ENCODE assay signal across 1 cellular context in the genomic region with DNA sequence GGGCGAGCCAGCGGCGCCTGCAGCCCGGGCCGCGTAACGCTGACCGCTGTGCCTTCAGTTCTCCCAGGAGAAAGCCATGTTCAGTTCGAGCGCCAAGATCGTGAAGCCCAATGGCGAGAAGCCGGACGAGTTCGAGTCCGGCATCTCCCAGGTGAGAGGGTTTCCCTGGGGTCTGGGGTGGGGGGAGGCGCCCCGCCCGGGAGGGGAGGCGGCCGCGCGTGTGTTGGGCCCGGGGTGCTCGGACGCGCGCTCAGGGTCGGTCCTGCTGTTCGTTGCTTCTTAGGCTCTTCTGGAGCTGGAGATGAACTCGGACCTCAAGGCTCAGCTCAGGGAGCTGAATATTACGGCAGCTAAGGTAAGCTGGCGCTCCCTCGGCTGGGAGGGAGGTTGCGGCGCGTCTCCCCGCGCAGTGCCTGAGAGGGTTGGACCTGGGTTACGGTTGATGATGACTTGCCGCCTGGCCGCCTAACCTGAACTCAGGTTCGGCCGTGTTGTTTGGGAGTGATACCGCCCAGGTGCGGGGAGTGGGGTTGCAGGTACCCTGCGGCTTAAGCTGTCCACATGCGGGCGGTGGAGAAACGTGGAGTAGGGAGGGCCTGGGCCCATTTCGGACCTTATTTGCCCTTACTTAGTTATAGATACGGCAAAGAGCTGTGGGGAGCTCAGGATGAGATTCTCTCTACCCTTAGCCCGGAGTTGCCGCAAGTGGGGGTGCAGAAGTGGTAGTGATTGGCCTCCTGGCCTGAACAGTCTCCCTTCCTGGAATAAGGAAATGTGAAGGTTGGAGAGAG.
A peak's percentile ranks its signal among the peaks of the same experiment; 100 is the strongest.
TF ChIP-seq lines count a peak whose summit lies in the region.

No MANE protein-coding gene starts in this region.

TF ChIP-seq in HepG2, 621 proteins besides CTCF, POLR2A, EP300 and RAD21 (continued from another document and continues in another):
- TF ChIP-seq, protein P1, sequence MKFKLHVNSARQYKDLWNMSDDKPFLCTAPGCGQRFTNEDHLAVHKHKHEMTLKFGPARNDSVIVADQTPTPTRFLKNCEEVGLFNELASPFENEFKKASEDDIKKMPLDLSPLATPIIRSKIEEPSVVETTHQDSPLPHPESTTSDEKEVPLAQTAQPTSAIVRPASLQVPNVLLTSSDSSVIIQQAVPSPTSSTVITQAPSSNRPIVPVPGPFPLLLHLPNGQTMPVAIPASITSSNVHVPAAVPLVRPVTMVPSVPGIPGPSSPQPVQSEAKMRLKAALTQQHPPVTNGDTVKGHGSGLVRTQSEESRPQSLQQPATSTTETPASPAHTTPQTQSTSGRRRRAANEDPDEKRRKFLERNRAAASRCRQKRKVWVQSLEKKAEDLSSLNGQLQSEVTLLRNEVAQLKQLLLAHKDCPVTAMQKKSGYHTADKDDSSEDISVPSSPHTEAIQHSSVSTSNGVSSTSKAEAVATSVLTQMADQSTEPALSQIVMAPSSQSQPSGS (CRISPR knock-in tag; IDR thresholded peaks at IDR 0.05): no peak; the same call in 1 of the 2 replicates
- TF ChIP-seq ZNF768 (CRISPR knock-in tag; IDR thresholded peaks at IDR 0.05): no peak; the same call in 1 of the 2 replicates
- no peak for TF ChIP-seq DNMT3B (CRISPR knock-in tag; conservative IDR thresholded peaks at IDR 0.05)
- TF ChIP-seq ZNF33A (CRISPR knock-in tag; IDR thresholded peaks at IDR 0.05; ENCODE audit: borderline replicate concordance): no peak
- no peak for TF ChIP-seq ZNF12 (CRISPR knock-in tag; IDR thresholded peaks at IDR 0.05)
- TF ChIP-seq ZBTB21 (CRISPR knock-in tag; IDR thresholded peaks at IDR 0.05): no peak
- no peak for TF ChIP-seq NRL (CRISPR knock-in tag; IDR thresholded peaks at IDR 0.05; ENCODE audit: borderline replicate concordance)
- TF ChIP-seq, protein P2, sequence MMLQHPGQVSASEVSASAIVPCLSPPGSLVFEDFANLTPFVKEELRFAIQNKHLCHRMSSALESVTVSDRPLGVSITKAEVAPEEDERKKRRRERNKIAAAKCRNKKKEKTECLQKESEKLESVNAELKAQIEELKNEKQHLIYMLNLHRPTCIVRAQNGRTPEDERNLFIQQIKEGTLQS (CRISPR knock-in tag; IDR thresholded peaks at IDR 0.05): 0 out of 2 replicates have a peak, but pooled peaks have one; percentile 13
- no peak for TF ChIP-seq ZNF33B (CRISPR knock-in tag; IDR thresholded peaks at IDR 0.05)
- peak; percentile 77 for TF ChIP-seq RBFOX2 (IDR thresholded peaks at IDR 0.05; ENCODE audit: low read depth, low read length)
- no peak for TF ChIP-seq PHF5A (CRISPR knock-in tag; IDR thresholded peaks at IDR 0.05; ENCODE audit: low read depth, unreplicated experiment)
- TF ChIP-seq, protein P3, sequence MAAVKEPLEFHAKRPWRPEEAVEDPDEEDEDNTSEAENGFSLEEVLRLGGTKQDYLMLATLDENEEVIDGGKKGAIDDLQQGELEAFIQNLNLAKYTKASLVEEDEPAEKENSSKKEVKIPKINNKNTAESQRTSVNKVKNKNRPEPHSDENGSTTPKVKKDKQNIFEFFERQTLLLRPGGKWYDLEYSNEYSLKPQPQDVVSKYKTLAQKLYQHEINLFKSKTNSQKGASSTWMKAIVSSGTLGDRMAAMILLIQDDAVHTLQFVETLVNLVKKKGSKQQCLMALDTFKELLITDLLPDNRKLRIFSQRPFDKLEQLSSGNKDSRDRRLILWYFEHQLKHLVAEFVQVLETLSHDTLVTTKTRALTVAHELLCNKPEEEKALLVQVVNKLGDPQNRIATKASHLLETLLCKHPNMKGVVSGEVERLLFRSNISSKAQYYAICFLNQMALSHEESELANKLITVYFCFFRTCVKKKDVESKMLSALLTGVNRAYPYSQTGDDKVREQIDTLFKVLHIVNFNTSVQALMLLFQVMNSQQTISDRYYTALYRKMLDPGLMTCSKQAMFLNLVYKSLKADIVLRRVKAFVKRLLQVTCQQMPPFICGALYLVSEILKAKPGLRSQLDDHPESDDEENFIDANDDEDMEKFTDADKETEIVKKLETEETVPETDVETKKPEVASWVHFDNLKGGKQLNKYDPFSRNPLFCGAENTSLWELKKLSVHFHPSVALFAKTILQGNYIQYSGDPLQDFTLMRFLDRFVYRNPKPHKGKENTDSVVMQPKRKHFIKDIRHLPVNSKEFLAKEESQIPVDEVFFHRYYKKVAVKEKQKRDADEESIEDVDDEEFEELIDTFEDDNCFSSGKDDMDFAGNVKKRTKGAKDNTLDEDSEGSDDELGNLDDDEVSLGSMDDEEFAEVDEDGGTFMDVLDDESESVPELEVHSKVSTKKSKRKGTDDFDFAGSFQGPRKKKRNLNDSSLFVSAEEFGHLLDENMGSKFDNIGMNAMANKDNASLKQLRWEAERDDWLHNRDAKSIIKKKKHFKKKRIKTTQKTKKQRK (IDR thresholded peaks at IDR 0.05; ENCODE audit: low read length): no peak
- no peak for TF ChIP-seq TOE1 (CRISPR knock-in tag; IDR thresholded peaks at IDR 0.05)
- TF ChIP-seq TARDBP (CRISPR knock-in tag; IDR thresholded peaks at IDR 0.05): no peak
- TF ChIP-seq TAF1 (CRISPR knock-in tag; IDR thresholded peaks at IDR 0.05): no peak
- no peak for TF ChIP-seq ZSCAN20 (CRISPR knock-in tag; IDR thresholded peaks at IDR 0.05; ENCODE audit: borderline replicate concordance)
- peak; percentile 17; the same call in 1 of the 2 replicates for TF ChIP-seq KDM5A (IDR thresholded peaks at IDR 0.05; ENCODE audit: borderline replicate concordance, low read length)
- TF ChIP-seq, protein P4, sequence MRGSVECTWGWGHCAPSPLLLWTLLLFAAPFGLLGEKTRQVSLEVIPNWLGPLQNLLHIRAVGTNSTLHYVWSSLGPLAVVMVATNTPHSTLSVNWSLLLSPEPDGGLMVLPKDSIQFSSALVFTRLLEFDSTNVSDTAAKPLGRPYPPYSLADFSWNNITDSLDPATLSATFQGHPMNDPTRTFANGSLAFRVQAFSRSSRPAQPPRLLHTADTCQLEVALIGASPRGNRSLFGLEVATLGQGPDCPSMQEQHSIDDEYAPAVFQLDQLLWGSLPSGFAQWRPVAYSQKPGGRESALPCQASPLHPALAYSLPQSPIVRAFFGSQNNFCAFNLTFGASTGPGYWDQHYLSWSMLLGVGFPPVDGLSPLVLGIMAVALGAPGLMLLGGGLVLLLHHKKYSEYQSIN (CRISPR knock-in tag; IDR thresholded peaks at IDR 0.05; ENCODE audit: borderline replicate concordance): no peak; the same call in 1 of the 2 replicates
- TF ChIP-seq HDAC2 (CRISPR knock-in tag; IDR thresholded peaks at IDR 0.05): no peak
- TF ChIP-seq SETDB1 (CRISPR knock-in tag; IDR thresholded peaks at IDR 0.05; ENCODE audit: borderline replicate concordance): no peak
- TF ChIP-seq, protein P5, sequence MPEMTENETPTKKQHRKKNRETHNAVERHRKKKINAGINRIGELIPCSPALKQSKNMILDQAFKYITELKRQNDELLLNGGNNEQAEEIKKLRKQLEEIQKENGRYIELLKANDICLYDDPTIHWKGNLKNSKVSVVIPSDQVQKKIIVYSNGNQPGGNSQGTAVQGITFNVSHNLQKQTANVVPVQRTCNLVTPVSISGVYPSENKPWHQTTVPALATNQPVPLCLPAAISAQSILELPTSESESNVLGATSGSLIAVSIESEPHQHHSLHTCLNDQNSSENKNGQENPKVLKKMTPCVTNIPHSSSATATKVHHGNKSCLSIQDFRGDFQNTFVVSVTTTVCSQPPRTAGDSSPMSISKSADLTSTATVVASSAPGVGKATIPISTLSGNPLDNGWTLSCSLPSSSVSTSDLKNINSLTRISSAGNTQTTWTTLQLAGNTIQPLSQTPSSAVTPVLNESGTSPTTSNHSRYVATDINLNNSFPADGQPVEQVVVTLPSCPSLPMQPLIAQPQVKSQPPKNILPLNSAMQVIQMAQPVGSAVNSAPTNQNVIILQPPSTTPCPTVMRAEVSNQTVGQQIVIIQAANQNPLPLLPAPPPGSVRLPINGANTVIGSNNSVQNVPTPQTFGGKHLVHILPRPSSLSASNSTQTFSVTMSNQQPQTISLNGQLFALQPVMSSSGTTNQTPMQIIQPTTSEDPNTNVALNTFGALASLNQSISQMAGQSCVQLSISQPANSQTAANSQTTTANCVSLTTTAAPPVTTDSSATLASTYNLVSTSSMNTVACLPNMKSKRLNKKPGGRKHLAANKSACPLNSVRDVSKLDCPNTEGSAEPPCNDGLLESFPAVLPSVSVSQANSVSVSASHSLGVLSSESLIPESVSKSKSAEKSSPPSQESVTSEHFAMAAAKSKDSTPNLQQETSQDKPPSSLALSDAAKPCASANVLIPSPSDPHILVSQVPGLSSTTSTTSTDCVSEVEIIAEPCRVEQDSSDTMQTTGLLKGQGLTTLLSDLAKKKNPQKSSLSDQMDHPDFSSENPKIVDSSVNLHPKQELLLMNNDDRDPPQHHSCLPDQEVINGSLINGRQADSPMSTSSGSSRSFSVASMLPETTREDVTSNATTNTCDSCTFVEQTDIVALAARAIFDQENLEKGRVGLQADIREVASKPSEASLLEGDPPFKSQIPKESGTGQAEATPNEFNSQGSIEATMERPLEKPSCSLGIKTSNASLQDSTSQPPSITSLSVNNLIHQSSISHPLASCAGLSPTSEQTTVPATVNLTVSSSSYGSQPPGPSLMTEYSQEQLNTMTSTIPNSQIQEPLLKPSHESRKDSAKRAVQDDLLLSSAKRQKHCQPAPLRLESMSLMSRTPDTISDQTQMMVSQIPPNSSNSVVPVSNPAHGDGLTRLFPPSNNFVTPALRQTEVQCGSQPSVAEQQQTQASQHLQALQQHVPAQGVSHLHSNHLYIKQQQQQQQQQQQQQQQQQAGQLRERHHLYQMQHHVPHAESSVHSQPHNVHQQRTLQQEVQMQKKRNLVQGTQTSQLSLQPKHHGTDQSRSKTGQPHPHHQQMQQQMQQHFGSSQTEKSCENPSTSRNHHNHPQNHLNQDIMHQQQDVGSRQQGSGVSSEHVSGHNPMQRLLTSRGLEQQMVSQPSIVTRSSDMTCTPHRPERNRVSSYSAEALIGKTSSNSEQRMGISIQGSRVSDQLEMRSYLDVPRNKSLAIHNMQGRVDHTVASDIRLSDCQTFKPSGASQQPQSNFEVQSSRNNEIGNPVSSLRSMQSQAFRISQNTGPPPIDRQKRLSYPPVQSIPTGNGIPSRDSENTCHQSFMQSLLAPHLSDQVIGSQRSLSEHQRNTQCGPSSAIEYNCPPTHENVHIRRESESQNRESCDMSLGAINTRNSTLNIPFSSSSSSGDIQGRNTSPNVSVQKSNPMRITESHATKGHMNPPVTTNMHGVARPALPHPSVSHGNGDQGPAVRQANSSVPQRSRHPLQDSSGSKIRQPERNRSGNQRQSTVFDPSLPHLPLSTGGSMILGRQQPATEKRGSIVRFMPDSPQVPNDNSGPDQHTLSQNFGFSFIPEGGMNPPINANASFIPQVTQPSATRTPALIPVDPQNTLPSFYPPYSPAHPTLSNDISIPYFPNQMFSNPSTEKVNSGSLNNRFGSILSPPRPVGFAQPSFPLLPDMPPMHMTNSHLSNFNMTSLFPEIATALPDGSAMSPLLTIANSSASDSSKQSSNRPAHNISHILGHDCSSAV (CRISPR knock-in tag; IDR thresholded peaks at IDR 0.05; ENCODE audit: borderline replicate concordance): no peak
- TF ChIP-seq HMG20A (CRISPR knock-in tag; IDR thresholded peaks at IDR 0.05; ENCODE audit: borderline replicate concordance): no peak
- 0 out of 2 replicates have a peak, but pooled peaks have one; percentile 7 for TF ChIP-seq ZNF230 (CRISPR knock-in tag; IDR thresholded peaks at IDR 0.05)
- TF ChIP-seq KMT2A (CRISPR knock-in tag; IDR thresholded peaks at IDR 0.05): peak; percentile 68; the same call in 1 of the 2 replicates
- no peak for TF ChIP-seq THAP11 (CRISPR knock-in tag; IDR thresholded peaks at IDR 0.05)
- no peak for TF ChIP-seq ZNF841 (CRISPR knock-in tag; IDR thresholded peaks at IDR 0.05; ENCODE audit: borderline replicate concordance)
- peak; percentile 38; the same call in 1 of the 2 replicates for TF ChIP-seq HDAC6 (IDR thresholded peaks at IDR 0.05; ENCODE audit: low read depth, low read length)
- TF ChIP-seq DMAP1 (CRISPR knock-in tag; IDR thresholded peaks at IDR 0.05): no peak
- no peak for TF ChIP-seq SMARCC2 (IDR thresholded peaks at IDR 0.05)
- no peak for TF ChIP-seq ESRRA (CRISPR knock-in tag; IDR thresholded peaks at IDR 0.05; ENCODE audit: low read depth)
- no peak for TF ChIP-seq CHD4 (IDR thresholded peaks at IDR 0.05; ENCODE audit: borderline replicate concordance, low read length)
- TF ChIP-seq ZNF660 (CRISPR knock-in tag; IDR thresholded peaks at IDR 0.05; ENCODE audit: borderline replicate concordance, low read depth): no peak
- TF ChIP-seq RAD51 (IDR thresholded peaks at IDR 0.05; ENCODE audit: borderline replicate concordance): no peak
- TF ChIP-seq ZSCAN30 (CRISPR knock-in tag; IDR thresholded peaks at IDR 0.05): no peak
- TF ChIP-seq ZNF629 (CRISPR knock-in tag; conservative IDR thresholded peaks at IDR 0.05): no peak
- no peak for TF ChIP-seq FOXK2 (IDR thresholded peaks at IDR 0.05)
- TF ChIP-seq ZNF782 (CRISPR knock-in tag; IDR thresholded peaks at IDR 0.05; ENCODE audit: borderline replicate concordance): peak; percentile 64; the same call in 1 of the 2 replicates
- 0 out of 2 replicates have a peak, but pooled peaks have one; percentile 43 for TF ChIP-seq MLLT10 (CRISPR knock-in tag; IDR thresholded peaks at IDR 0.05)
- no peak for TF ChIP-seq NR2C2 (CRISPR knock-in tag; IDR thresholded peaks at IDR 0.05; ENCODE audit: borderline replicate concordance)
- TF ChIP-seq RFX5 (IDR thresholded peaks at IDR 0.05; ENCODE audit: low read depth, low read length): no peak
- TF ChIP-seq, protein P6, sequence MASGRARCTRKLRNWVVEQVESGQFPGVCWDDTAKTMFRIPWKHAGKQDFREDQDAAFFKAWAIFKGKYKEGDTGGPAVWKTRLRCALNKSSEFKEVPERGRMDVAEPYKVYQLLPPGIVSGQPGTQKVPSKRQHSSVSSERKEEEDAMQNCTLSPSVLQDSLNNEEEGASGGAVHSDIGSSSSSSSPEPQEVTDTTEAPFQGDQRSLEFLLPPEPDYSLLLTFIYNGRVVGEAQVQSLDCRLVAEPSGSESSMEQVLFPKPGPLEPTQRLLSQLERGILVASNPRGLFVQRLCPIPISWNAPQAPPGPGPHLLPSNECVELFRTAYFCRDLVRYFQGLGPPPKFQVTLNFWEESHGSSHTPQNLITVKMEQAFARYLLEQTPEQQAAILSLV (CRISPR knock-in tag; IDR thresholded peaks at IDR 0.05; ENCODE audit: borderline replicate concordance): no peak
- no peak for TF ChIP-seq CREM (IDR thresholded peaks at IDR 0.05)
- TF ChIP-seq CREM (CRISPR knock-in tag; IDR thresholded peaks at IDR 0.05): no peak
- no peak for TF ChIP-seq ZNF746 (CRISPR knock-in tag; IDR thresholded peaks at IDR 0.05)
- TF ChIP-seq SNRNP70 (IDR thresholded peaks at IDR 0.05; ENCODE audit: low read depth, low read length): no peak
- no peak for TF ChIP-seq ZNF776 (CRISPR knock-in tag; IDR thresholded peaks at IDR 0.05)
